Comparison of ENCODE assay signal across 1 cellular context in genomic region chr13:113724780-113725315, GRCh38.
TF ChIP-seq lines count a peak whose summit lies in the region.

No MANE protein-coding gene starts in this region.

TF ChIP-seq in K562, 482 proteins besides CTCF, POLR2A, EP300 and RAD21 (continued from another document):
- no peak for TF ChIP-seq ILF3 (IDR thresholded peaks at IDR 0.05; ENCODE audit: borderline replicate concordance)
